ENCODE assay signal across 14 cellular contexts in the genomic region with DNA sequence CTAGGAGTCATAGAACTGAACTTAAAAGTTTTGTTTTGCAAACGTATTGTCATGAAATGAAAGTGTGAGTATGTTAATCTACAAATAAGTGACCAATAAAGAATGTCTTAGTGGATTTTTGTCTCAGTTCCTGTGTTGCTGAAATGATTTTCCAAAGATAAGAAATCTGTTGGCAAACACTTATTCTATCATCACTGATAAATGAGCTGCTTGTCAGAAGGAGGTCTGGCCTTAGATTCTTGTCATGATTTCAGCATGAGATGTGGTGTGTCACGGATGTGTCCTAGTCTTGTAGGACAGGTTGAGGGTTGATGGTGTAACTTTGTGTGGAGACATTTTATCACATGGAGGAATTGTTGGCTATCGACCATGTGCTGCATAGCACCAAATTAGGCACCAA. TPM values are rescaled to one million over a fixed set of nuclear protein-coding genes. Genes with fewer than 3 reads are reported as not detected.
DNase-seq lines count a peak whose midpoint lies in the region; ATAC-seq and TF ChIP-seq lines count a peak whose summit lies in the region.
"Had no signal": no experiment of that assay in that cellular context is flagged by ENCODE, and none has a peak within 500 bp of the region (broad histone marks: within the 10 kb centered on the region; RNA-seq: fewer than 3 reads in every experiment).

No MANE protein-coding gene starts in this region.

- H3K27me3 ChIP-seq in breast epithelium (no peaks in the 10 kb centered on the region), ascending aorta (no peaks in the 10 kb centered on the region)

- ATAC-seq in GM21390 (IDR thresholded peaks at IDR 0.05; ENCODE audit: unreplicated experiment) (no peak), HG03354 (IDR thresholded peaks at IDR 0.05; ENCODE audit: poor library complexity, severe bottlenecking, unreplicated experiment) (no peak), GM19035 (IDR thresholded peaks at IDR 0.05; ENCODE audit: unreplicated experiment) (no peak), HG02623 (IDR thresholded peaks at IDR 0.05; ENCODE audit: unreplicated experiment) (no peak)
- ATAC-seq: GM12878 had no signal

- no peaks in the 10 kb centered on the region for H3K27me3 Mint-ChIP-seq in MCF 10A (ENCODE audit: insufficient read depth, unreplicated experiment)
- H3K27me3 Mint-ChIP-seq: activated naive CD4-positive, alpha-beta T cell treated with anti-CD3 and anti-CD28 coated beads, Interleukin-2, amount 10 ng/mL, durations not matched to agents 7 days and 5 days had no signal

- CTCF ChIA-PET in MCF 10A (lab: Yijun Ruan, JAX), result interaction anchor here (0.6 kb wide), 1 partner anchor 224 kb away, joined by 3 read pairs; no protein-coding TSS in a partner anchor

- no peak for DNase-seq in MCF 10A (ENCODE audit: unreplicated experiment)
- DNase-seq in breast epithelium (ENCODE audit: low spot score in 2 of 2), result no peak
- DNase-seq in ascending aorta (ENCODE audit: low spot score in 2 of 2), result no peak
- peak; percentile 83 for DNase-seq in kidney tubule cell (ENCODE audit: low spot score)
- DNase-seq: activated naive CD4-positive, alpha-beta T cell treated with anti-CD3 and anti-CD28 coated beads, Interleukin-2, amount 10 ng/mL, durations not matched to agents 7 days and 5 days; DMS153; mammary epithelial cell; NCI-H187; occipital lobe had no signal

- intact Hi-C loops in MCF 10A (cut with micrococcal nuclease), result no loop called here
- intact Hi-C loops in breast epithelium (cut with DNase I; ENCODE audit: low total_unique reads), result no loop called here
- intact Hi-C loops in ascending aorta (cut with DNase I), result loop anchor here (2.0 to 5.0 kb wide), 3 partner anchors 35 to 136 kb away; no protein-coding TSS in a partner anchor

- H3K4me1 Mint-ChIP-seq in MCF 10A (ENCODE audit: insufficient read depth, unreplicated experiment), result peaks cover 55% of the 10 kb centered on the region
- H3K4me1 Mint-ChIP-seq: activated naive CD4-positive, alpha-beta T cell treated with anti-CD3 and anti-CD28 coated beads, Interleukin-2, amount 10 ng/mL, durations not matched to agents 7 days and 5 days had no signal

- H3K4me3 ChIP-seq in breast epithelium, result no peak overlapping the region
- H3K4me3 ChIP-seq in ascending aorta, result no peak overlapping the region
- H3K4me3 ChIP-seq: GM12878 had no signal

- BruUV-seq in MCF 10A (replicated peaks; lab: Mats Ljungman, UMichigan), result no TSS peak

- H3K36me3 ChIP-seq in breast epithelium (no peaks in the 10 kb centered on the region), ascending aorta (peaks cover 0 to 5% of the 10 kb centered on the region in 2 donors)

- POLR2A ChIA-PET in MCF 10A (lab: Yijun Ruan, JAX), result interaction anchor here (0.6 kb wide), 1 partner anchor 38 kb away, joined by 3 read pairs; no protein-coding TSS in a partner anchor

- no peak for TF ChIP-seq POLR2A in breast epithelium (IDR thresholded peaks at IDR 0.05)

- H3K36me3 Mint-ChIP-seq in MCF 10A (ENCODE audit: insufficient read depth, unreplicated experiment), result peaks cover 12% of the 10 kb centered on the region
- H3K36me3 Mint-ChIP-seq: activated naive CD4-positive, alpha-beta T cell treated with anti-CD3 and anti-CD28 coated beads, Interleukin-2, amount 10 ng/mL, durations not matched to agents 7 days and 5 days had no signal

- no peaks in the 10 kb centered on the region for H3K9me3 Mint-ChIP-seq in MCF 10A (ENCODE audit: unreplicated experiment)

- TF ChIP-seq CTCF in MCF 10A (IDR thresholded peaks at IDR 0.05; ENCODE audit: unreplicated experiment) (no peak), breast epithelium (IDR thresholded peaks at IDR 0.05) (no peak), ascending aorta (IDR thresholded peaks at IDR 0.05) (no peak)

- no peak overlapping the region for H3K27ac ChIP-seq in breast epithelium
- H3K27ac ChIP-seq in ascending aorta, result peak overlapping the region; percentile 71 to 75

- H3K9me3 ChIP-seq in breast epithelium (no peaks in the 10 kb centered on the region), ascending aorta (no peaks in the 10 kb centered on the region)

- H3K4me1 ChIP-seq in breast epithelium (no peaks in the 10 kb centered on the region), ascending aorta (peaks cover 3 to 36% of the 10 kb centered on the region in 2 donors)

- peak overlapping the region; percentile 83 for H3K27ac Mint-ChIP-seq in MCF 10A (ENCODE audit: low read depth, unreplicated experiment)
- H3K27ac Mint-ChIP-seq: activated naive CD4-positive, alpha-beta T cell treated with anti-CD3 and anti-CD28 coated beads, Interleukin-2, amount 10 ng/mL, durations not matched to agents 7 days and 5 days had no signal

- no peak overlapping the region for H3K4me3 Mint-ChIP-seq in MCF 10A (ENCODE audit: unreplicated experiment)
- H3K4me3 Mint-ChIP-seq: activated naive CD4-positive, alpha-beta T cell treated with anti-CD3 and anti-CD28 coated beads, Interleukin-2, amount 10 ng/mL, durations not matched to agents 7 days and 5 days had no signal

RNA-seq across cellular contexts. Expression of gene LIMCH1, which starts 31.9 kb away (rescaled TPM):
- total RNA-seq in MCF 10A (2022), result 36.6 and 48.4 TPM in 2 replicates
- total RNA-seq in breast epithelium, result 10 to 100 TPM; 34.6 to 72.2 (median 71.8) TPM
- 44.4 TPM for total RNA-seq in ascending aorta

Comparison
In these comparisons a context has a peak if more than half of its experiments do, and no peak if none do; other contexts are left out.
1. H3K27ac ChIP-seq: peak in ascending aorta (2 of 2); none in breast epithelium (0 of 2).